In genomic region chr13:61485128-61485765, GRCh38 we compare ENCODE assay signal across 35 cellular contexts.
"Had no signal": no experiment of that assay in that cellular context is flagged by ENCODE, and none has a peak within 500 bp of the region (broad histone marks: within the 10 kb centered on the region; RNA-seq: fewer than 3 reads in every experiment).

No MANE protein-coding gene starts in this region.

- H3K36me3 ChIP-seq: MG63 had no signal

- H3K9me3 ChIP-seq: MG63 had no signal

- H3K4me3 ChIP-seq: MG63 had no signal

- H3K27me3 ChIP-seq: MG63 had no signal

- DNase-seq: Kasumi-1, MG63, MV-4-11, NCI-H1048, NCI-H1092, NCI-H1092 treated with DMSO at 0.1 percent for 48 hours, NCI-H1105, NCI-H1105 treated with DMSO at 0.1 percent for 48 hours, NCI-H1417, NCI-H1417 treated with DMSO at 0.1 percent for 48 hours, NCI-H1436, NCI-H1436 treated with DMSO at 0.1 percent for 48 hours, NCI-H146, NCI-H1694, NCI-H1694 treated with DMSO at 0.1 percent for 48 hours, NCI-H187, NCI-H187 treated with DMSO at 0.1 percent for 48 hours, NCI-H1930, NCI-H2029, NCI-H2029 treated with DMSO at 0.1 percent for 48 hours, NCI-H2081, NCI-H2081 treated with DMSO at 0.1 percent for 48 hours, NCI-H2107, NCI-H2171, NCI-H2171 treated with DMSO at 0.1 percent for 48 hours, NCI-H2227 treated with DMSO at 0.1 percent for 48 hours, NCI-H226, NCI-H345, NCI-H446, NCI-H446 treated with DMSO at 0.1 percent for 48 hours, NCI-H510A, NCI-H510A treated with DMSO at 0.1 percent for 48 hours, NCI-H524, NCI-H524 treated with DMSO at 0.1 percent for 48 hours, NCI-H526 had no signal
